ENCODE assay signal across 1 cellular context in the genomic region with DNA sequence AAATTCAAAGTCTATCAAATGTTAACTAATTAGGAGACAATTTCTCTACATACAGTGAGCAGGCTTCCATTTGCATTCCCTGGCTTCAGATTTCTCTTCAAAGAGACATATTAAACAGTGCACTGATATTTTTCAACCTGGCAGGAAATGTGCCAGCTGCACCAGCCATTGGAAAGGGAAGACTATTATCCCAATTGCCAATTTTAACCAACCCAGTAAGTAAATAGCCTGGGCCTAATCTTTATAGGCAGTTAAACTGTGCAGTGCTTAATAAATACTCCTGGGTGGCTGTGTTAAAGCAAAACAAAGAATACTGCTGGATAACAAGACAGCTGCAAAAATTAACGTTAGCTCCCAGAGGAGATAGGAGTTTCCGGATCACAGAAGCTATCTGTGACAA.
TF ChIP-seq lines count a peak whose summit lies in the region.

No MANE protein-coding gene starts in this region.

TF ChIP-seq in GM23338, 12 proteins besides CTCF, POLR2A, EP300 and RAD21 (continued from another document):
- TF ChIP-seq, protein P1, sequence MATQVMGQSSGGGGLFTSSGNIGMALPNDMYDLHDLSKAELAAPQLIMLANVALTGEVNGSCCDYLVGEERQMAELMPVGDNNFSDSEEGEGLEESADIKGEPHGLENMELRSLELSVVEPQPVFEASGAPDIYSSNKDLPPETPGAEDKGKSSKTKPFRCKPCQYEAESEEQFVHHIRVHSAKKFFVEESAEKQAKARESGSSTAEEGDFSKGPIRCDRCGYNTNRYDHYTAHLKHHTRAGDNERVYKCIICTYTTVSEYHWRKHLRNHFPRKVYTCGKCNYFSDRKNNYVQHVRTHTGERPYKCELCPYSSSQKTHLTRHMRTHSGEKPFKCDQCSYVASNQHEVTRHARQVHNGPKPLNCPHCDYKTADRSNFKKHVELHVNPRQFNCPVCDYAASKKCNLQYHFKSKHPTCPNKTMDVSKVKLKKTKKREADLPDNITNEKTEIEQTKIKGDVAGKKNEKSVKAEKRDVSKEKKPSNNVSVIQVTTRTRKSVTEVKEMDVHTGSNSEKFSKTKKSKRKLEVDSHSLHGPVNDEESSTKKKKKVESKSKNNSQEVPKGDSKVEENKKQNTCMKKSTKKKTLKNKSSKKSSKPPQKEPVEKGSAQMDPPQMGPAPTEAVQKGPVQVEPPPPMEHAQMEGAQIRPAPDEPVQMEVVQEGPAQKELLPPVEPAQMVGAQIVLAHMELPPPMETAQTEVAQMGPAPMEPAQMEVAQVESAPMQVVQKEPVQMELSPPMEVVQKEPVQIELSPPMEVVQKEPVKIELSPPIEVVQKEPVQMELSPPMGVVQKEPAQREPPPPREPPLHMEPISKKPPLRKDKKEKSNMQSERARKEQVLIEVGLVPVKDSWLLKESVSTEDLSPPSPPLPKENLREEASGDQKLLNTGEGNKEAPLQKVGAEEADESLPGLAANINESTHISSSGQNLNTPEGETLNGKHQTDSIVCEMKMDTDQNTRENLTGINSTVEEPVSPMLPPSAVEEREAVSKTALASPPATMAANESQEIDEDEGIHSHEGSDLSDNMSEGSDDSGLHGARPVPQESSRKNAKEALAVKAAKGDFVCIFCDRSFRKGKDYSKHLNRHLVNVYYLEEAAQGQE (IDR thresholded peaks at IDR 0.05; ENCODE audit: unreplicated experiment), result no peak
- no peak for TF ChIP-seq POLR2AphosphoS5 (IDR thresholded peaks at IDR 0.05; ENCODE audit: low read depth)
- TF ChIP-seq EZH2phosphoT487 (IDR thresholded peaks at IDR 0.05; ENCODE audit: unreplicated experiment), result no peak
- TF ChIP-seq, protein P2, sequence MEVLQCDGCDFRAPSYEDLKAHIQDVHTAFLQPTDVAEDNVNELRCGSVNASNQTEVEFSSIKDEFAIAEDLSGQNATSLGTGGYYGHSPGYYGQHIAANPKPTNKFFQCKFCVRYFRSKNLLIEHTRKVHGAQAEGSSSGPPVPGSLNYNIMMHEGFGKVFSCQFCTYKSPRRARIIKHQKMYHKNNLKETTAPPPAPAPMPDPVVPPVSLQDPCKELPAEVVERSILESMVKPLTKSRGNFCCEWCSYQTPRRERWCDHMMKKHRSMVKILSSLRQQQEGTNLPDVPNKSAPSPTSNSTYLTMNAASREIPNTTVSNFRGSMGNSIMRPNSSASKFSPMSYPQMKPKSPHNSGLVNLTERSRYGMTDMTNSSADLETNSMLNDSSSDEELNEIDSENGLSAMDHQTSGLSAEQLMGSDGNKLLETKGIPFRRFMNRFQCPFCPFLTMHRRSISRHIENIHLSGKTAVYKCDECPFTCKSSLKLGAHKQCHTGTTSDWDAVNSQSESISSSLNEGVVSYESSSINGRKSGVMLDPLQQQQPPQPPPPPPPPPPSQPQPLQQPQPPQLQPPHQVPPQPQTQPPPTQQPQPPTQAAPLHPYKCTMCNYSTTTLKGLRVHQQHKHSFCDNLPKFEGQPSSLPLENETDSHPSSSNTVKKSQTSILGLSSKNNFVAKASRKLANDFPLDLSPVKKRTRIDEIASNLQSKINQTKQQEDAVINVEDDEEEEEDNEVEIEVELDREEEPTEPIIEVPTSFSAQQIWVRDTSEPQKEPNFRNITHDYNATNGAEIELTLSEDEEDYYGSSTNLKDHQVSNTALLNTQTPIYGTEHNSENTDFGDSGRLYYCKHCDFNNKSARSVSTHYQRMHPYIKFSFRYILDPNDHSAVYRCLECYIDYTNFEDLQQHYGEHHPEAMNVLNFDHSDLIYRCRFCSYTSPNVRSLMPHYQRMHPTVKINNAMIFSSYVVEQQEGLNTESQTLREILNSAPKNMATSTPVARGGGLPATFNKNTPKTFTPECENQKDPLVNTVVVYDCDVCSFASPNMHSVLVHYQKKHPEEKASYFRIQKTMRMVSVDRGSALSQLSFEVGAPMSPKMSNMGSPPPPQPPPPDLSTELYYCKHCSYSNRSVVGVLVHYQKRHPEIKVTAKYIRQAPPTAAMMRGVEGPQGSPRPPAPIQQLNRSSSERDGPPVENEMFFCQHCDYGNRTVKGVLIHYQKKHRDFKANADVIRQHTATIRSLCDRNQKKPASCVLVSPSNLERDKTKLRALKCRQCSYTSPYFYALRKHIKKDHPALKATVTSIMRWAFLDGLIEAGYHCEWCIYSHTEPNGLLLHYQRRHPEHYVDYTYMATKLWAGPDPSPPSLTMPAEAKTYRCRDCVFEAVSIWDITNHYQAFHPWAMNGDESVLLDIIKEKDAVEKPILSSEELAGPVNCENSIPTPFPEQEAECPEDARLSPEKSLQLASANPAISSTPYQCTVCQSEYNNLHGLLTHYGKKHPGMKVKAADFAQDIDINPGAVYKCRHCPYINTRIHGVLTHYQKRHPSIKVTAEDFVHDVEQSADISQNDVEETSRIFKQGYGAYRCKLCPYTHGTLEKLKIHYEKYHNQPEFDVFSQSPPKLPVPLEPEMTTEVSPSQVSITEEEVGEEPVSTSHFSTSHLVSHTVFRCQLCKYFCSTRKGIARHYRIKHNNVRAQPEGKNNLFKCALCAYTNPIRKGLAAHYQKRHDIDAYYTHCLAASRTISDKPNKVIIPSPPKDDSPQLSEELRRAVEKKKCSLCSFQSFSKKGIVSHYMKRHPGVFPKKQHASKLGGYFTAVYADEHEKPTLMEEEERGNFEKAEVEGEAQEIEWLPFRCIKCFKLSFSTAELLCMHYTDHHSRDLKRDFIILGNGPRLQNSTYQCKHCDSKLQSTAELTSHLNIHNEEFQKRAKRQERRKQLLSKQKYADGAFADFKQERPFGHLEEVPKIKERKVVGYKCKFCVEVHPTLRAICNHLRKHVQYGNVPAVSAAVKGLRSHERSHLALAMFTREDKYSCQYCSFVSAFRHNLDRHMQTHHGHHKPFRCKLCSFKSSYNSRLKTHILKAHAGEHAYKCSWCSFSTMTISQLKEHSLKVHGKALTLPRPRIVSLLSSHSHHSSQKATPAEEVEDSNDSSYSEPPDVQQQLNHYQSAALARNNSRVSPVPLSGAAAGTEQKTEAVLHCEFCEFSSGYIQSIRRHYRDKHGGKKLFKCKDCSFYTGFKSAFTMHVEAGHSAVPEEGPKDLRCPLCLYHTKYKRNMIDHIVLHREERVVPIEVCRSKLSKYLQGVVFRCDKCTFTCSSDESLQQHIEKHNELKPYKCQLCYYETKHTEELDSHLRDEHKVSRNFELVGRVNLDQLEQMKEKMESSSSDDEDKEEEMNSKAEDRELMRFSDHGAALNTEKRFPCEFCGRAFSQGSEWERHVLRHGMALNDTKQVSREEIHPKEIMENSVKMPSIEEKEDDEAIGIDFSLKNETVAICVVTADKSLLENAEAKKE (CRISPR knock-in tag; IDR thresholded peaks at IDR 0.05), result no peak
